Comparison of ENCODE assay signal across 31 cellular contexts in genomic region chr1:19059773-19060172, GRCh38.
"Had no signal": no experiment of that assay in that cellular context is flagged by ENCODE, and none has a peak within 500 bp of the region (broad histone marks: within the 10 kb centered on the region; RNA-seq: fewer than 3 reads in every experiment).

No MANE protein-coding gene starts in this region.

- H3K36me3 ChIP-seq: neutrophil, ovary, spleen, stomach, thoracic aorta, thyroid gland, tibial nerve, upper lobe of left lung, vagina had no signal

- ATAC-seq: naive thymus-derived CD8-positive, alpha-beta T cell; natural killer cell treated with Interleukin-12 subunit alpha and Interleukin-12 subunit beta and Interleukin-15 and Interleukin-18, amount 100 ng/mL, for 72 hours; psoas muscle; right cardiac atrium; sciatic nerve; stimulated activated naive B cell treated with anti-CD40 and anti-IgM and Interleukin-4, amounts not matched to agents 10 μg/mL and 1 μg/mL and 100 μg/mL, for 72 hours had no signal

- H3K4me1 ChIP-seq: parathyroid adenoma, psoas muscle, stomach, tibial nerve had no signal

- H3K79me2 ChIP-seq: parathyroid adenoma had no signal

- H3K9ac ChIP-seq: parathyroid adenoma had no signal

- H3K4me3 Mint-ChIP-seq: naive thymus-derived CD8-positive, alpha-beta T cell; natural killer cell treated with Interleukin-12 subunit alpha and Interleukin-12 subunit beta and Interleukin-15 and Interleukin-18, amount 100 ng/mL, for 72 hours; nephron progenitor cell; neural crest cell; stimulated activated naive B cell treated with anti-CD40 and anti-IgM and Interleukin-4, amounts not matched to agents 10 μg/mL and 1 μg/mL and 100 μg/mL, for 72 hours had no signal

- H3K27ac ChIP-seq: neutrophil, ovary, parathyroid adenoma, psoas muscle, skin epidermis, spleen, stomach, thoracic aorta, thyroid gland, tibial nerve, upper lobe of left lung, vagina had no signal

- H3K27ac Mint-ChIP-seq: naive B cell; naive thymus-derived CD8-positive, alpha-beta T cell; natural killer cell treated with Interleukin-12 subunit alpha and Interleukin-12 subunit beta and Interleukin-15 and Interleukin-18, amount 100 ng/mL, for 72 hours; nephron progenitor cell; progenitor cell of endocrine pancreas; stimulated activated naive B cell treated with anti-CD40 and anti-IgM and Interleukin-4, amounts not matched to agents 10 μg/mL and 1 μg/mL and 100 μg/mL, for 72 hours had no signal

- FAIRE-seq: urothelium cell line had no signal

- H2AFZ ChIP-seq: parathyroid adenoma had no signal

- DNase-seq: naive B cell; naive thymus-derived CD8-positive, alpha-beta T cell; nephron progenitor cell; nucleus accumbens; ovary; psoas muscle; right cardiac atrium; spleen; stimulated activated CD4-positive, alpha-beta T cell treated with anti-CD3 and anti-CD28 coated beads, Interleukin-12 subunit alpha, Interleukin-12 subunit beta, amount 100 ng/mL, for 4 hours; stimulated activated CD4-positive, alpha-beta T cell treated with anti-CD3 and anti-CD28 coated beads, Interleukin-1b, Interleukin-23, amount 100 ng/mL, for 48 hours; stimulated activated CD4-positive, alpha-beta T cell treated with anti-CD3 and anti-CD28 coated beads, Interleukin-4, amount 100 ng/mL, for 1 hour; stimulated activated CD4-positive, alpha-beta T cell treated with anti-CD3 and anti-CD28 coated beads, Interleukin-4, amount 100 ng/mL, for 4 hours; stimulated activated CD8-positive, alpha-beta memory T cell treated with anti-CD3 and anti-CD28 coated beads, Interleukin-4, amount 100 ng/mL, for 48 hours; stimulated activated naive B cell treated with anti-CD40 and anti-IgM and Interleukin-4, amounts not matched to agents 10 μg/mL and 1 μg/mL and 100 μg/mL, for 72 hours; stimulated activated naive CD4-positive, alpha-beta T cell treated with Interleukin-2 at 50 U/mL for 16 hours; stomach; thyroid gland; trophoblast cell; upper lobe of left lung had no signal

- H3K4me2 ChIP-seq: smooth muscle cell had no signal

- H3K36me3 Mint-ChIP-seq: naive B cell had no signal

- H3K4me3 ChIP-seq: ovary, psoas muscle, skin epidermis, smooth muscle cell, spleen, stomach, thoracic aorta, thyroid gland, tibial nerve, upper lobe of left lung, vagina had no signal

- H3K9me3 ChIP-seq: neutrophil, ovary, psoas muscle, spleen, stomach, thoracic aorta, thyroid gland, tibial nerve, upper lobe of left lung, vagina had no signal

- H3K27me3 ChIP-seq: ovary, thyroid gland, upper lobe of left lung, vagina had no signal
